In genomic region chr4:113682730-113683129, GRCh38 we compare ENCODE assay signal across 1 cellular context.
TF ChIP-seq lines count a peak whose summit lies in the region.

No MANE protein-coding gene starts in this region.

TF ChIP-seq in SK-N-SH, 30 proteins besides CTCF, POLR2A, EP300 and RAD21 (continued from another document):
- TF ChIP-seq, protein P1, sequence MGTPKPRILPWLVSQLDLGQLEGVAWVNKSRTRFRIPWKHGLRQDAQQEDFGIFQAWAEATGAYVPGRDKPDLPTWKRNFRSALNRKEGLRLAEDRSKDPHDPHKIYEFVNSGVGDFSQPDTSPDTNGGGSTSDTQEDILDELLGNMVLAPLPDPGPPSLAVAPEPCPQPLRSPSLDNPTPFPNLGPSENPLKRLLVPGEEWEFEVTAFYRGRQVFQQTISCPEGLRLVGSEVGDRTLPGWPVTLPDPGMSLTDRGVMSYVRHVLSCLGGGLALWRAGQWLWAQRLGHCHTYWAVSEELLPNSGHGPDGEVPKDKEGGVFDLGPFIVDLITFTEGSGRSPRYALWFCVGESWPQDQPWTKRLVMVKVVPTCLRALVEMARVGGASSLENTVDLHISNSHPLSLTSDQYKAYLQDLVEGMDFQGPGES (IDR thresholded peaks at IDR 0.05; ENCODE audit: low read depth, low read length) = no peak
- TF ChIP-seq RXRA (IDR thresholded peaks at IDR 0.05; ENCODE audit: borderline replicate concordance, low read depth) (no peak), NFIC (IDR thresholded peaks at IDR 0.05; ENCODE audit: borderline replicate concordance) (no peak), FOXJ3 (CRISPR knock-in tag; IDR thresholded peaks at IDR 0.05) (no peak), NRF1 (IDR thresholded peaks at IDR 0.05; ENCODE audit: low read depth, low read length) (no peak), TCF12 (IDR thresholded peaks at IDR 0.05) (peak; percentile 21; the same call in 1 of the 2 replicates), GABPA (IDR thresholded peaks at IDR 0.05; ENCODE audit: low read depth) (no peak), USF1 (IDR thresholded peaks at IDR 0.05; ENCODE audit: borderline replicate concordance, low read depth) (0 out of 2 replicates have a peak, but pooled peaks have one; percentile 28)
